In genomic region chr14:45998554-45998953, GRCh38 we compare ENCODE assay signal across 22 cellular contexts.
DNase-seq lines count a peak whose midpoint lies in the region; ATAC-seq, FAIRE-seq and TF ChIP-seq lines count a peak whose summit lies in the region.
"Had no signal": no experiment of that assay in that cellular context is flagged by ENCODE, and none has a peak within 500 bp of the region (broad histone marks: within the 10 kb centered on the region; RNA-seq: fewer than 3 reads in every experiment).

No MANE protein-coding gene starts in this region.

- no peaks in the 10 kb centered on the region for H3K9me1 ChIP-seq in K562 (ENCODE audit: control insufficient read depth, insufficient read depth, low read length)

- no peaks in the 10 kb centered on the region; the same call in 2 of the 3 replicates for H3K9me3 ChIP-seq in A549
- no peaks in the 10 kb centered on the region for H3K9me3 ChIP-seq in K562 (replicated peaks; ENCODE audit: control insufficient read depth, insufficient read depth, low read depth, low read length)
- H3K9me3 ChIP-seq: BLaER1 treated with 17β-estradiol and CSF1 and Interleukin-3, amounts not matched to agents 10 nM and 100 nM; Caco-2 had no signal

- H3K27ac ChIP-seq in A549 (no peak overlapping the region), GM23338 (ENCODE audit: low read depth) (no peak overlapping the region), K562 (ENCODE audit: extremely low read depth, low read depth, low read length) (no peak overlapping the region)
- H3K27ac ChIP-seq: BLaER1 treated with 17β-estradiol and CSF1 and Interleukin-3, amounts not matched to agents 10 nM and 100 nM; C4-2B had no signal

- H3K4me3 Mint-ChIP-seq in GM23338 = no peak overlapping the region
- no peak overlapping the region for H3K4me3 Mint-ChIP-seq in naive thymus-derived CD8-positive, alpha-beta T cell
- H3K4me3 Mint-ChIP-seq: B cell; CD4-positive, alpha-beta T cell; CD8-positive, alpha-beta T cell had no signal

- H2AFZ ChIP-seq in GM23338 (peak overlapping the region; percentile 52; the same call in 1 of the 2 replicates), K562 (ENCODE audit: low read depth, low read length) (no peak overlapping the region)

- H3K4me1 ChIP-seq in A549 = no peaks in the 10 kb centered on the region
- no peaks in the 10 kb centered on the region for H3K4me1 ChIP-seq in GM23338 (ENCODE audit: insufficient read depth)
- H3K4me1 ChIP-seq in K562 (replicated peaks in 1 of 2; ENCODE audit: control insufficient read depth in 2 of 2, insufficient read depth in 2 of 2, low read length in 2 of 2) = no peaks in the 10 kb centered on the region
- H3K4me1 ChIP-seq: BLaER1 treated with 17β-estradiol and CSF1 and Interleukin-3, amounts not matched to agents 10 nM and 100 nM; Caco-2 had no signal

- DNase-seq in A549 (ENCODE audit: low read depth in 1 of 2, low spot score in 1 of 2) = no peak
- DNase-seq in GM23338 (ENCODE audit: low spot score) = no peak
- no peak for DNase-seq in K562 (ENCODE audit: extremely low read depth in 1 of 4, low spot score in 3 of 4)
- DNase-seq in NK-92 treated with Interleukin-12 subunit alpha and Interleukin-12 subunit beta, amount 100 ng/mL, for 24 hours (lab: John Stamatoyannopoulos, UW) = no peak
- DNase-seq in naive thymus-derived CD8-positive, alpha-beta T cell = no peak
- no peak for DNase-seq in dedifferentiated amniotic fluid mesenchymal stem cell (ENCODE audit: extremely low spot score)
- DNase-seq: 8988T; AML-193; Caco-2; Calu3; CD4-positive, alpha-beta T cell; CD8-positive, alpha-beta T cell; DMS79 treated with DMSO at 0.1 percent for 48 hours; GF-D8 had no signal

- POLR2A ChIA-PET in A549 (lab: Yijun Ruan, JAX) (no interaction called here), K562 (lab: Yijun Ruan, JAX) (no interaction called here)
- POLR2A ChIA-PET in naive thymus-derived CD8-positive, alpha-beta T cell (lab: Charles Lee) = no interaction called here

- intact Hi-C loops in K562 (cut with micrococcal nuclease) = no loop called here

- no peaks in the 10 kb centered on the region; the same call in 2 of the 3 replicates for H3K9me3 Mint-ChIP-seq in GM23338
- H3K9me3 Mint-ChIP-seq in naive thymus-derived CD8-positive, alpha-beta T cell = peaks cover 2 to 24% (median 10%) of the 10 kb centered on the region in 9 donors

- H3K27me3 ChIP-seq in GM23338 (ENCODE audit: insufficient read depth) (no peaks in the 10 kb centered on the region), K562 (ENCODE audit: control insufficient read depth in 2 of 2, insufficient read depth in 2 of 2, low read length in 2 of 2) (no peaks in the 10 kb centered on the region)
- H3K27me3 ChIP-seq: BLaER1 treated with 17β-estradiol and CSF1 and Interleukin-3, amounts not matched to agents 10 nM and 100 nM had no signal

- no peak overlapping the region for H3K9ac ChIP-seq in K562 (ENCODE audit: insufficient read depth in 1 of 2, low read depth in 2 of 2, low read length in 2 of 2)
- H3K9ac ChIP-seq: BLaER1 treated with 17β-estradiol and CSF1 and Interleukin-3, amounts not matched to agents 10 nM and 100 nM had no signal

- no peak for TF ChIP-seq RAD21 in A549 (conservative IDR thresholded peaks at IDR 0.05 in 1 of 2, IDR thresholded peaks at IDR 0.05 in 1 of 2)
- TF ChIP-seq RAD21 in K562 (CRISPR knock-in tag; conservative IDR thresholded peaks at IDR 0.05 in 1 of 2, IDR thresholded peaks at IDR 0.05 in 1 of 2) = no peak

- H3K4me3 ChIP-seq in A549 = no peak overlapping the region
- H3K4me3 ChIP-seq in GM23338 = no peak overlapping the region
- no peak overlapping the region for H3K4me3 ChIP-seq in K562
- H3K4me3 ChIP-seq: BLaER1 treated with 17β-estradiol and CSF1 and Interleukin-3, amounts not matched to agents 10 nM and 100 nM had no signal

- in situ Hi-C loops in K562 (cut with MboI) = no loop called here

- TF ChIP-seq EP300 in A549 (IDR thresholded peaks at IDR 0.05) (no peak), K562 (IDR thresholded peaks at IDR 0.05; ENCODE audit: low read length) (no peak)

- TF ChIP-seq POLR2A in A549 (IDR thresholded peaks at IDR 0.05; ENCODE audit: low read length) = no peak
- no peak for TF ChIP-seq POLR2A in K562 (conservative IDR thresholded peaks at IDR 0.05)

- ATAC-seq in A549 (no peak), GM23338 (no peak), K562 (no peak)
- no peak for ATAC-seq in naive thymus-derived CD8-positive, alpha-beta T cell
- ATAC-seq: CD8-positive, alpha-beta T cell had no signal

- no peaks in the 10 kb centered on the region for H3K27me3 Mint-ChIP-seq in GM23338 (ENCODE audit: insufficient read depth, low read depth, poor library complexity)
- no peaks in the 10 kb centered on the region for H3K27me3 Mint-ChIP-seq in naive thymus-derived CD8-positive, alpha-beta T cell
- H3K27me3 Mint-ChIP-seq: B cell; CD4-positive, alpha-beta T cell had no signal

- BruUV-seq in K562 (replicated peaks; lab: Mats Ljungman, UMichigan) = no TSS peak

- H3K4me2 ChIP-seq in A549 = no peak overlapping the region
- H3K4me2 ChIP-seq in GM23338 = no peak overlapping the region
- H3K4me2 ChIP-seq in K562 (ENCODE audit: insufficient read depth, low read length) = no peak overlapping the region
- H3K4me2 ChIP-seq: BLaER1 treated with 17β-estradiol and CSF1 and Interleukin-3, amounts not matched to agents 10 nM and 100 nM had no signal

- H3K4me1 Mint-ChIP-seq in GM23338 = no peaks in the 10 kb centered on the region
- H3K4me1 Mint-ChIP-seq in naive thymus-derived CD8-positive, alpha-beta T cell = no peaks in the 10 kb centered on the region
- H3K4me1 Mint-ChIP-seq: B cell had no signal

- H3F3A ChIP-seq in GM23338 (replicated peaks; ENCODE audit: low read depth) = no peaks in the 10 kb centered on the region

- H3K79me2 ChIP-seq in GM23338 (replicated peaks; ENCODE audit: insufficient read depth) (no peaks in the 10 kb centered on the region), K562 (ENCODE audit: control insufficient read depth, insufficient read depth, low read length) (no peaks in the 10 kb centered on the region)

- CTCF ChIA-PET in A549 (lab: Yijun Ruan, JAX) = no interaction called here
- CTCF ChIA-PET in K562 (lab: Yijun Ruan, JAX; ENCODE audit: low intra/inter-chr PET ratio) = no interaction called here

- FAIRE-seq in A549 (lab: Jason Lieb, UNC) (no peak), K562 (lab: Jason Lieb, UNC) (no peak)
- FAIRE-seq: A204.1, D721Med, G401.6, GM12892, GM18507 had no signal

- no peaks in the 10 kb centered on the region for H4K20me1 ChIP-seq in GM23338 (replicated peaks; ENCODE audit: insufficient read depth)
- H4K20me1 ChIP-seq in K562 (replicated peaks; ENCODE audit: control insufficient read depth, insufficient read depth, low read length) = no peaks in the 10 kb centered on the region
- H4K20me1 ChIP-seq: BLaER1 treated with 17β-estradiol and CSF1 and Interleukin-3, amounts not matched to agents 10 nM and 100 nM had no signal

- no peaks in the 10 kb centered on the region for H3K36me3 ChIP-seq in GM23338 (ENCODE audit: insufficient read depth)
- H3K36me3 ChIP-seq in K562 (ENCODE audit: control insufficient read depth, insufficient read depth, low read length) = no peaks in the 10 kb centered on the region
- H3K36me3 ChIP-seq: BLaER1 treated with 17β-estradiol and CSF1 and Interleukin-3, amounts not matched to agents 10 nM and 100 nM had no signal

- H3K9me2 ChIP-seq in GM23338 (ENCODE audit: insufficient read depth) = no peaks in the 10 kb centered on the region

- TF ChIP-seq CTCF in A549 (IDR thresholded peaks at IDR 0.05) (no peak), GM23338 (conservative IDR thresholded peaks at IDR 0.05; ENCODE audit: low read depth in 2 of 2) (no peak), K562 (IDR thresholded peaks at IDR 0.05 in 2 of 3, conservative IDR thresholded peaks at IDR 0.05 in 1 of 3; ENCODE audit: insufficient read depth in 2 of 3, low read depth in 1 of 3, low read length in 3 of 3) (no peak)

- no peaks in the 10 kb centered on the region for H3K36me3 Mint-ChIP-seq in GM23338 (ENCODE audit: low read depth)
- H3K36me3 Mint-ChIP-seq in naive thymus-derived CD8-positive, alpha-beta T cell = no peaks in the 10 kb centered on the region
- H3K36me3 Mint-ChIP-seq: CD8-positive, alpha-beta T cell had no signal

- WGBS in A549 (ENCODE audit: missing lambda C conversion rate) = 2% methylated on average over 2 of the region's 2 CpGs
- 0% methylated on average over 2 of the region's 2 CpGs for WGBS in K562 (ENCODE audit: insufficient coverage, low coverage, missing lambda C conversion rate)

- no peak overlapping the region for H3K27ac Mint-ChIP-seq in GM23338
- no peak overlapping the region for H3K27ac Mint-ChIP-seq in naive thymus-derived CD8-positive, alpha-beta T cell
- H3K27ac Mint-ChIP-seq: B cell; CD4-positive, alpha-beta T cell; CD8-positive, alpha-beta T cell had no signal

TF ChIP-seq in A549, 52 proteins besides CTCF, POLR2A, EP300 and RAD21:
- TF ChIP-seq HOXB13 (CRISPR knock-in tag; IDR thresholded peaks at IDR 0.05; ENCODE audit: low read depth) = no peak
- peak; percentile 75 for TF ChIP-seq USF2 (IDR thresholded peaks at IDR 0.05)

TF ChIP-seq in GM23338, 12 proteins besides CTCF, POLR2A, EP300 and RAD21 (continues in another document):
- TF ChIP-seq ZNF114 (CRISPR knock-in tag; IDR thresholded peaks at IDR 0.05) = no peak

TF ChIP-seq in K562, 482 proteins besides CTCF, POLR2A, EP300 and RAD21 (continues in another document):
- TF ChIP-seq TRIM24 (IDR thresholded peaks at IDR 0.05) = no peak
- no peak for TF ChIP-seq NELFE (IDR thresholded peaks at IDR 0.05; ENCODE audit: insufficient read depth, insufficient read length)
- no peak for TF ChIP-seq TARDBP (IDR thresholded peaks at IDR 0.05)
- no peak for TF ChIP-seq SMAD1 (IDR thresholded peaks at IDR 0.05; ENCODE audit: low read depth, low read length, partially characterized antibody)

Comparison
In these comparisons a context has a peak if more than half of its experiments do, and no peak if none do; other contexts are left out.
1. Of the 35 proteins assayed by ChIP-seq in both K562 and A549: peak only in K562: none; only in A549: USF2; in both: none; in neither: 34.